ENCODE assay signal across 10 cellular contexts in the genomic region with DNA sequence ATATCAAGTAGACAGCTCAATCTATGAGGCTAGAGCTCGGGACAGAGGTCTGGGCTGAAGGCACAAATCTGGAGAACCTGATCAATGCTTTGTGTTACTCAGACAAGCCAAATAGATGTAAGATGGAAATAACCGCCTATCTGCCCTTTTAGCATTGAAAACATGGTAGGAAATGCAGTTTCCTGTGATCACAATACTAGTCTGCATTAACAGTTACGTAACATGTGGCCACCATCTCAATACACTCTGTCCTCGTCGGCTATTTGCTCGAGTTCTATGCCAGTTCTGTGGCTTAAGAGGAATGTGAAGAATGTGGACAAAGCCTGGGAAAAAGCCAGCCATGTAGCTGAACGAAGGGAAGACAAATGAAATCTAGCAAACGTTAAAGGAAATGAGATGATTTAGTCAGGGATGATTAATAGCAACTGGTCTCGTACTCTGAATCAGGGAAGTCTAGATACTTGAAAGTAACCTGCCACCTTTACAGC.
A peak's percentile ranks its signal among the peaks of the same experiment; 100 is the strongest.
DNase-seq lines count a peak whose midpoint lies in the region; ATAC-seq and FAIRE-seq lines count a peak whose summit lies in the region.
"Had no signal": no experiment of that assay in that cellular context is flagged by ENCODE, and none has a peak within 500 bp of the region (broad histone marks: within the 10 kb centered on the region; RNA-seq: fewer than 3 reads in every experiment).

No MANE protein-coding gene starts in this region.

- no peak overlapping the region for H2BK15ac ChIP-seq in mesenchymal stem cell (ENCODE audit: low read depth, poor library complexity, severe bottlenecking)

- H3K4ac ChIP-seq in mesenchymal stem cell (ENCODE audit: low read depth in 1 of 2, low read length in 2 of 2) = no peak overlapping the region

- H3K36me3 ChIP-seq in mesenchymal stem cell (ENCODE audit: control insufficient read depth in 1 of 2, insufficient read depth in 2 of 2, low read depth in 1 of 2, low read length in 2 of 2) = no peaks in the 10 kb centered on the region

- H3K23ac ChIP-seq in mesenchymal stem cell (ENCODE audit: low read length in 2 of 2) = no peak overlapping the region

- peak overlapping the region; percentile 61 for H2BK120ac ChIP-seq in mesenchymal stem cell (ENCODE audit: low read depth, low read length)

- H2AK5ac ChIP-seq in mesenchymal stem cell (ENCODE audit: low read length, severe bottlenecking) = peak overlapping the region; percentile 86

- 6% methylated on average over 7 of the region's 9 CpGs for WGBS in mesenchymal stem cell

- peak overlapping the region; percentile 41 for H4K8ac ChIP-seq in mesenchymal stem cell (ENCODE audit: low read length)

- no peaks in the 10 kb centered on the region for H3K79me1 ChIP-seq in mesenchymal stem cell (replicated peaks; ENCODE audit: low read length, poor library complexity, severe bottlenecking)

- H3K9me3 ChIP-seq in mesenchymal stem cell (ENCODE audit: control insufficient read depth, low read length) = no peaks in the 10 kb centered on the region

- H2AFZ ChIP-seq in mesenchymal stem cell (ENCODE audit: low read depth, low read length) = no peak overlapping the region

- H3K4me2 ChIP-seq in mesenchymal stem cell (ENCODE audit: low read length, poor library complexity, severe bottlenecking) = no peak overlapping the region

- ATAC-seq in GM21576 (IDR thresholded peaks at IDR 0.05; ENCODE audit: unreplicated experiment) = no peak

- H2BK12ac ChIP-seq in mesenchymal stem cell (ENCODE audit: low read length in 2 of 2) = peak overlapping the region in 1 of 2 experiments; percentile 52

- peak overlapping the region; percentile 83 for H4K91ac ChIP-seq in mesenchymal stem cell (ENCODE audit: low read length)

- H3K27ac ChIP-seq in mesenchymal stem cell (ENCODE audit: low read length, poor library complexity, severe bottlenecking) = peak overlapping the region; percentile 90

- peaks cover 10% of the 10 kb centered on the region for H3K4me1 ChIP-seq in mesenchymal stem cell (ENCODE audit: control insufficient read depth, insufficient read depth, low read depth, low read length)

- H3K18ac ChIP-seq in mesenchymal stem cell (ENCODE audit: low read depth in 1 of 2, low read length in 2 of 2) = peak overlapping the region in 1 of 2 experiments; percentile 89

- H3K14ac ChIP-seq in mesenchymal stem cell (ENCODE audit: low read length in 2 of 2) = no peak overlapping the region

- no peak for FAIRE-seq in frontal cortex (lab: Jason Lieb, UNC)
- FAIRE-seq: endometrium had no signal

- H3K27me3 ChIP-seq in mesenchymal stem cell (ENCODE audit: control insufficient read depth in 1 of 2, insufficient read depth in 1 of 2, low read length in 2 of 2) = peaks cover 0 to 6% of the 10 kb centered on the region in 2 experiments

- H2BK5ac ChIP-seq in mesenchymal stem cell (ENCODE audit: low read depth, low read length, poor library complexity, severe bottlenecking) = no peak overlapping the region

- DNase-seq in A172 (ENCODE audit: low spot score) (peak; percentile 100), HuH-7.5 (ENCODE audit: low spot score) (peak; percentile 62), dermis blood vessel endothelial cell (peak; percentile 100), mesenchymal stem cell (peak; percentile 97), frontal cortex (ENCODE audit: low spot score in 2 of 2) (no peak), NCI-H2107 (lab: John Stamatoyannopoulos, UW) (no peak)
- no peak for DNase-seq in stimulated activated CD4-positive, alpha-beta T cell treated with anti-CD3 and anti-CD28 coated beads, Interleukin-15, amount 100 ng/mL, for 24 hours
- DNase-seq: NCI-H1105 had no signal

- H3K4me3 ChIP-seq in mesenchymal stem cell (ENCODE audit: insufficient read depth in 1 of 2, low read depth in 1 of 2, low read length in 2 of 2) = no peak overlapping the region

- H3K9ac ChIP-seq in mesenchymal stem cell (ENCODE audit: low read length) = peak overlapping the region; percentile 2

Comparison
In these comparisons a context has a peak if more than half of its experiments do, and no peak if none do; other contexts are left out.
1. DNase-seq: peak in A172 (single experiment), HuH-7.5 (single experiment), dermis blood vessel endothelial cell (single experiment) and mesenchymal stem cell (single experiment); none in stimulated activated CD4-positive, alpha-beta T cell treated with anti-CD3 and anti-CD28 coated beads, Interleukin-15, amount 100 ng/mL, for 24 hours (single experiment), frontal cortex (0 of 2) and NCI-H2107 (single experiment).